8 cellular contexts compared by ENCODE assay signal in genomic region chr12:14514154-14514842, GRCh38. TPM values are rescaled to one million over a fixed set of nuclear protein-coding genes. Genes with fewer than 3 reads are reported as not detected.
DNase-seq lines count a peak whose midpoint lies in the region; ATAC-seq, FAIRE-seq and TF ChIP-seq lines count a peak whose summit lies in the region.

No MANE protein-coding gene starts in this region.

- peaks cover 3% of the 10 kb centered on the region for H3K9me3 Mint-ChIP-seq in activated CD4-positive, alpha-beta T cell treated with anti-CD3 and anti-CD28 coated beads, Interleukin-2, amount 10 ng/mL, durations not matched to agents 24 days and 14 days
- no peaks in the 10 kb centered on the region for H3K9me3 Mint-ChIP-seq in activated CD4-positive, alpha-beta T cell treated with anti-CD3 and anti-CD28 coated beads, Interleukin-2, amount 10 ng/mL, durations not matched to agents 7 days and 5 days
- H3K9me3 Mint-ChIP-seq in memory B cell, result no peaks in the 10 kb centered on the region

- peak; percentile 50 for FAIRE-seq in bronchial epithelial cell (lab: Jason Lieb, UNC)

- intact Hi-C loops in activated CD4-positive, alpha-beta T cell treated with anti-CD3 and anti-CD28 coated beads, Interleukin-2, amount 10 ng/mL, durations not matched to agents 24 days and 14 days (cut with micrococcal nuclease), result no loop called here
- intact Hi-C loops in posterior cingulate gyrus (cut with DNase I), result no loop called here

- peaks cover 2% of the 10 kb centered on the region for H3K27me3 Mint-ChIP-seq in activated CD4-positive, alpha-beta T cell treated with anti-CD3 and anti-CD28 coated beads, Interleukin-2, amount 10 ng/mL, durations not matched to agents 24 days and 14 days
- H3K27me3 Mint-ChIP-seq in activated CD4-positive, alpha-beta T cell treated with anti-CD3 and anti-CD28 coated beads, Interleukin-2, amount 10 ng/mL, durations not matched to agents 7 days and 5 days, result no peaks in the 10 kb centered on the region
- H3K27me3 Mint-ChIP-seq in memory B cell, result no peaks in the 10 kb centered on the region

- no peaks in the 10 kb centered on the region for H3K4me1 Mint-ChIP-seq in activated CD4-positive, alpha-beta T cell treated with anti-CD3 and anti-CD28 coated beads, Interleukin-2, amount 10 ng/mL, durations not matched to agents 24 days and 14 days
- H3K4me1 Mint-ChIP-seq in activated CD4-positive, alpha-beta T cell treated with anti-CD3 and anti-CD28 coated beads, Interleukin-2, amount 10 ng/mL, durations not matched to agents 7 days and 5 days, result no peaks in the 10 kb centered on the region
- peaks cover 5% of the 10 kb centered on the region for H3K4me1 Mint-ChIP-seq in memory B cell

- no peak overlapping the region for H3K4me3 ChIP-seq in bronchial epithelial cell (ENCODE audit: low read depth, low read length)

- peak; percentile 55 for DNase-seq in activated CD4-positive, alpha-beta T cell treated with anti-CD3 and anti-CD28 coated beads, Interleukin-2, amount 10 ng/mL, durations not matched to agents 24 days and 14 days
- no peak for DNase-seq in activated CD4-positive, alpha-beta T cell treated with anti-CD3 and anti-CD28 coated beads, Interleukin-2, amount 10 ng/mL, durations not matched to agents 7 days and 5 days
- DNase-seq in NCI-H345 treated with DMSO at 0.1 percent for 48 hours (lab: John Stamatoyannopoulos, UW; ENCODE audit: unreplicated experiment), result peak; percentile 49
- DNase-seq in bronchial epithelial cell (ENCODE audit: low read depth), result peak; percentile 96
- DNase-seq in memory B cell (ENCODE audit: low spot score in 2 of 2), result peak in 1 of 2 donors; percentile 5
- no peak for DNase-seq in posterior cingulate gyrus

- no peaks in the 10 kb centered on the region for H3K36me3 Mint-ChIP-seq in activated CD4-positive, alpha-beta T cell treated with anti-CD3 and anti-CD28 coated beads, Interleukin-2, amount 10 ng/mL, durations not matched to agents 24 days and 14 days (ENCODE audit: low read depth)
- H3K36me3 Mint-ChIP-seq in activated CD4-positive, alpha-beta T cell treated with anti-CD3 and anti-CD28 coated beads, Interleukin-2, amount 10 ng/mL, durations not matched to agents 7 days and 5 days (ENCODE audit: low read depth), result no peaks in the 10 kb centered on the region
- peaks cover 1% of the 10 kb centered on the region for H3K36me3 Mint-ChIP-seq in memory B cell

- H3K27me3 ChIP-seq in bronchial epithelial cell (ENCODE audit: control insufficient read depth, insufficient read depth, low read length), result no peaks in the 10 kb centered on the region

- CTCF ChIA-PET in activated CD4-positive, alpha-beta T cell treated with anti-CD3 and anti-CD28 coated beads, Interleukin-2, amount 10 ng/mL, durations not matched to agents 7 days and 5 days (lab: Charles Lee), result no interaction called here

- POLR2A ChIA-PET in activated CD4-positive, alpha-beta T cell treated with anti-CD3 and anti-CD28 coated beads, Interleukin-2, amount 10 ng/mL, durations not matched to agents 7 days and 5 days (lab: Charles Lee), result no interaction called here

- no peaks in the 10 kb centered on the region for H3K36me3 ChIP-seq in bronchial epithelial cell (ENCODE audit: control insufficient read depth, insufficient read depth, low read length)

- no peak overlapping the region for H3K4me3 Mint-ChIP-seq in activated CD4-positive, alpha-beta T cell treated with anti-CD3 and anti-CD28 coated beads, Interleukin-2, amount 10 ng/mL, durations not matched to agents 24 days and 14 days
- H3K4me3 Mint-ChIP-seq in activated CD4-positive, alpha-beta T cell treated with anti-CD3 and anti-CD28 coated beads, Interleukin-2, amount 10 ng/mL, durations not matched to agents 7 days and 5 days, result no peak overlapping the region
- no peak overlapping the region for H3K4me3 Mint-ChIP-seq in memory B cell

- H3K27ac Mint-ChIP-seq in activated CD4-positive, alpha-beta T cell treated with anti-CD3 and anti-CD28 coated beads, Interleukin-2, amount 10 ng/mL, durations not matched to agents 24 days and 14 days, result no peak overlapping the region
- no peak overlapping the region for H3K27ac Mint-ChIP-seq in activated CD4-positive, alpha-beta T cell treated with anti-CD3 and anti-CD28 coated beads, Interleukin-2, amount 10 ng/mL, durations not matched to agents 7 days and 5 days
- H3K27ac Mint-ChIP-seq in memory B cell, result no peak overlapping the region

- ATAC-seq in memory B cell (ENCODE audit: low read depth) (peak; percentile 50), HG02610 (IDR thresholded peaks at IDR 0.05; ENCODE audit: unreplicated experiment) (no peak), GM18873 (IDR thresholded peaks at IDR 0.05; ENCODE audit: low FRiP score, unreplicated experiment) (no peak)

- TF ChIP-seq CTCF in bronchial epithelial cell (IDR thresholded peaks at IDR 0.05; ENCODE audit: insufficient read depth, low read length, severe bottlenecking), result peak; percentile 50

RNA-seq across cellular contexts. Expression of gene PLBD1, which starts 53.4 kb away (rescaled TPM):
- total RNA-seq in activated CD4-positive, alpha-beta T cell treated with anti-CD3 and anti-CD28 coated beads, Interleukin-2, amount 10 ng/mL, durations not matched to agents 24 days and 14 days, result not detected in 2 replicates
- not detected for total RNA-seq in activated CD4-positive, alpha-beta T cell treated with anti-CD3 and anti-CD28 coated beads, Interleukin-2, amount 10 ng/mL, durations not matched to agents 7 days and 5 days
- 1.1 and 5.4 TPM in 2 replicates for total RNA-seq in bronchial epithelial cell

Comparison
In these comparisons a context has a peak if more than half of its experiments do, and no peak if none do; other contexts are left out.
1. DNase-seq: peak in activated CD4-positive, alpha-beta T cell treated with anti-CD3 and anti-CD28 coated beads, Interleukin-2, amount 10 ng/mL, durations not matched to agents 24 days and 14 days (single experiment), NCI-H345 treated with DMSO at 0.1 percent for 48 hours (single experiment) and bronchial epithelial cell (single experiment); none in activated CD4-positive, alpha-beta T cell treated with anti-CD3 and anti-CD28 coated beads, Interleukin-2, amount 10 ng/mL, durations not matched to agents 7 days and 5 days (single experiment) and posterior cingulate gyrus (0 of 10).